ENCODE assay signal across 24 cellular contexts in the genomic region with DNA sequence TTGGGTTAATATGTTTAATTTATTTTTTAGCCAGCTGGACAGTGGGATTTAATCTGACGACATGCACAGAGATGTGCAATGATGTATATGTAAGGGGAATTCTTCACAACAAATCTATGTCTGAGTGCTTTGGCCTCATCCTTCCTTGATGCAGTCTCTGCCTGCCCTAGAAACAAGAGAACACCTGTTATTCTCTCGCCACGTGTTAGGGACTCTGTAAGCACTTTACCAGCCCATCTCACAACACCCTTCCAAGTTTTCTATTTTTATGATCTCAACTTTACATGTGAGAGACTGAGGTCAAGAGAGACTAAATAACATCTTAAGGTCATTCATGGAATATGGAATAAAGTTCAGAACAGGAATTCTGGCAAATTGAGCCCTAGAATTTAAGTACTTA.
"Had no signal": no experiment of that assay in that cellular context is flagged by ENCODE, and none has a peak within 500 bp of the region (broad histone marks: within the 10 kb centered on the region; RNA-seq: fewer than 3 reads in every experiment).

No MANE protein-coding gene starts in this region.

- H3K27me3 ChIP-seq: gastroesophageal sphincter, heart left ventricle, ovary, right lobe of liver, tibial nerve, upper lobe of right lung, vagina had no signal

- H3K36me3 ChIP-seq: gastroesophageal sphincter, heart left ventricle, lower lobe of right lung, ovary, right lobe of liver, thoracic aorta, tibial nerve, upper lobe of right lung, vagina had no signal

- H3K27ac Mint-ChIP-seq: memory B cell; naive thymus-derived CD4-positive, alpha-beta T cell; stimulated activated naive B cell treated with anti-CD40 and anti-IgM and Interleukin-4, amounts not matched to agents 10 μg/mL and 1 μg/mL and 100 μg/mL, for 72 hours; stimulated activated naive CD8-positive, alpha-beta T cell treated with anti-CD3 and anti-CD28 coated beads, Interleukin-15, Interleukin-2, amounts not matched to agents 100 ng/mL and 50 ng/mL, for 24 hours had no signal

- H3K9me3 Mint-ChIP-seq: memory B cell; nephron progenitor cell; stimulated activated naive CD8-positive, alpha-beta T cell treated with anti-CD3 and anti-CD28 coated beads, Interleukin-15, Interleukin-2, amounts not matched to agents 100 ng/mL and 50 ng/mL, for 24 hours had no signal

- H3K27me3 Mint-ChIP-seq: memory B cell; stimulated activated naive B cell treated with anti-CD40 and anti-IgM and Interleukin-4, amounts not matched to agents 10 μg/mL and 1 μg/mL and 100 μg/mL, for 72 hours; stimulated activated naive CD8-positive, alpha-beta T cell treated with anti-CD3 and anti-CD28 coated beads, Interleukin-15, Interleukin-2, amounts not matched to agents 100 ng/mL and 50 ng/mL, for 24 hours had no signal

- H3K4me3 Mint-ChIP-seq: memory B cell; naive thymus-derived CD4-positive, alpha-beta T cell; nephron progenitor cell; stimulated activated naive B cell treated with anti-CD40 and anti-IgM and Interleukin-4, amounts not matched to agents 10 μg/mL and 1 μg/mL and 100 μg/mL, for 72 hours; stimulated activated naive CD8-positive, alpha-beta T cell treated with anti-CD3 and anti-CD28 coated beads, Interleukin-15, Interleukin-2, amounts not matched to agents 100 ng/mL and 50 ng/mL, for 24 hours had no signal

- H3K4me3 ChIP-seq: gastroesophageal sphincter, heart left ventricle, lower lobe of right lung, ovary, right lobe of liver, skin epidermis, thoracic aorta, tibial nerve, upper lobe of right lung, vagina had no signal

- H3K36me3 Mint-ChIP-seq: memory B cell; naive thymus-derived CD4-positive, alpha-beta T cell; stimulated activated naive B cell treated with anti-CD40 and anti-IgM and Interleukin-4, amounts not matched to agents 10 μg/mL and 1 μg/mL and 100 μg/mL, for 72 hours had no signal

- H3K4me1 Mint-ChIP-seq: memory B cell; naive thymus-derived CD4-positive, alpha-beta T cell; stimulated activated naive B cell treated with anti-CD40 and anti-IgM and Interleukin-4, amounts not matched to agents 10 μg/mL and 1 μg/mL and 100 μg/mL, for 72 hours had no signal

- DNase-seq: caudate nucleus; cerebellar nuclear complex; cortex of kidney; heart left ventricle; hippocampal formation; left ventricle myocardium superior; lower lobe of right lung; naive thymus-derived CD4-positive, alpha-beta T cell; nephron progenitor cell; nucleus accumbens; ovary; posterior cingulate gyrus; right lobe of liver; stimulated activated CD4-positive, alpha-beta T cell treated with anti-CD3 and anti-CD28 coated beads, Interleukin-15, amount 100 ng/mL, for 24 hours; stimulated activated CD4-positive, alpha-beta T cell treated with anti-CD3 and anti-CD28 coated beads, Interleukin-2, amount 100 ng/mL, for 48 hours; stimulated activated naive B cell treated with anti-CD40 and anti-IgM and Interleukin-4, amounts not matched to agents 10 μg/mL and 1 μg/mL and 100 μg/mL, for 72 hours; upper lobe of right lung had no signal

- ATAC-seq: gastroesophageal sphincter; heart left ventricle; left ventricle myocardium superior; lower lobe of right lung; naive thymus-derived CD4-positive, alpha-beta T cell; right lobe of liver; stimulated activated naive B cell treated with anti-CD40 and anti-IgM and Interleukin-4, amounts not matched to agents 10 μg/mL and 1 μg/mL and 100 μg/mL, for 72 hours; upper lobe of right lung had no signal

- H3K4me1 ChIP-seq: gastroesophageal sphincter, lower lobe of right lung, right lobe of liver, tibial nerve, upper lobe of right lung, vagina had no signal

- H3K9me3 ChIP-seq: gastroesophageal sphincter, heart left ventricle, lower lobe of right lung, ovary, right lobe of liver, thoracic aorta, tibial nerve, upper lobe of right lung, vagina had no signal

- H3K27ac ChIP-seq: gastroesophageal sphincter, heart left ventricle, lower lobe of right lung, ovary, right lobe of liver, thoracic aorta, tibial nerve, upper lobe of right lung, vagina had no signal
